20 cellular contexts compared by ENCODE assay signal in the genomic region with DNA sequence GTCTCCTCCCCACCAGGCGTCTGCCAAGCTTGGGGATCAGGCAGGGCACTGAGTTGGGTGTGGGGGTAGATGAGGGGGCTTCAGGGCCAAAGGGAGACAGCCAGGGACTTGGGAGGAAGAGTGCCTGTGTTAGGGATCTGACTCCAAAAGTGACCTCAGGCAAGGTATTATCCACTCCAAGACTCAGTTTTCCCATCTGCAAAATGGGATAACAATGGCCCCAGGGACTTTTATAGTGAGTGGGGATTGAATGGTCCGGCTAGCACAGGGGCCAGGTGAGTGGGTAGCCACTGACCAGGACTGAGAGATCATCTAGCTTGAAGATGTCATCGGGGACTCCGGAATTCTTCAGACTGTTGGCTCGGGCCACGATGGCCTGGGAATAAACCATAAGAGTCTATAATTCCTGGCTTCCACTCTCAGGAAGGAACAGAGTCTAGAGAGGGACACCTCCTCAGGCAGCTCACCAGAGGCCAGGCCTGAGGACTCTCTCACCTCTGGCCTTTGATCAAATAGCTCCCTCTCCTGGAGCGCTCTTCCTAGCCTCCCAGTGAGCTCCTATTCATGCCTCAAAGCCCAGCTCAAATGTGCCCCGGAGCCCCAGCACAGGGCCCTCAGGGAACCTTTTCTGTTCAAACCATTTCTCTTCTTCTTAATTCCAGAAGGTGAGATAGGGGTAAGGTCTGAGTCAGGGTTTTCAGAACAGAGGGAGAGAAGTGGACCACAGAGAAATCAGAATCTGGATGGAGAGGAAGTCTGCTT. TPM values are rescaled to one million over a fixed set of nuclear protein-coding genes. Genes with fewer than 3 reads are reported as not detected.
DNase-seq lines count a peak whose midpoint lies in the region; ATAC-seq and TF ChIP-seq lines count a peak whose summit lies in the region.
"Had no signal": no experiment of that assay in that cellular context is flagged by ENCODE, and none has a peak within 500 bp of the region (broad histone marks: within the 10 kb centered on the region; RNA-seq: fewer than 3 reads in every experiment).

No MANE protein-coding gene starts in this region.

- H3K4me3 ChIP-seq in SK-N-SH (ENCODE audit: low read depth in 2 of 2, low read length in 1 of 2) (no peak overlapping the region), HEK293 (ENCODE audit: low read depth, low read length) (no peak overlapping the region), psoas muscle (no peak overlapping the region)
- H3K4me3 ChIP-seq: BLaER1, GM12878 had no signal

- peaks cover 36% of the 10 kb centered on the region for H3K79me2 ChIP-seq in SK-N-SH (ENCODE audit: insufficient read depth)

- no peak for TF ChIP-seq RAD21 in SK-N-SH (IDR thresholded peaks at IDR 0.05; ENCODE audit: low read length)

- peaks cover 5% of the 10 kb centered on the region for H3F3A ChIP-seq in SK-N-SH (replicated peaks; ENCODE audit: insufficient read depth)

- no peak overlapping the region for H2AFZ ChIP-seq in SK-N-SH (ENCODE audit: low read depth)

- peak overlapping the region; percentile 25 for H3K27ac Mint-ChIP-seq in central memory CD8-positive, alpha-beta T cell (ENCODE audit: low read depth)

- no peak overlapping the region for H3K9ac ChIP-seq in SK-N-SH
- H3K9ac ChIP-seq: BLaER1 had no signal

- peaks cover 38% of the 10 kb centered on the region for H3K36me3 Mint-ChIP-seq in central memory CD8-positive, alpha-beta T cell (ENCODE audit: insufficient read depth)

- H3K4me1 Mint-ChIP-seq in central memory CD8-positive, alpha-beta T cell = peaks cover 21% of the 10 kb centered on the region

- POLR2A ChIA-PET in SK-N-SH (lab: Yijun Ruan, JAX) (no interaction called here), HEK293 (lab: Yijun Ruan, JAX) (no interaction called here)

- H3K36me3 ChIP-seq in SK-N-SH (replicated peaks in 1 of 2; ENCODE audit: control insufficient read depth in 1 of 2, insufficient read depth in 2 of 2, low read length in 1 of 2) (peaks cover 22 to 61% of the 10 kb centered on the region in 2 experiments), HEK293 (ENCODE audit: control insufficient read depth in 2 of 2, insufficient read depth in 1 of 2, low read length in 2 of 2) (peaks cover 9 to 71% of the 10 kb centered on the region in 2 experiments), psoas muscle (ENCODE audit: insufficient read depth in 1 of 2, low read depth in 1 of 2) (peaks cover 4 to 69% of the 10 kb centered on the region in 2 donors)

- no peaks in the 10 kb centered on the region for H3K27me3 Mint-ChIP-seq in central memory CD8-positive, alpha-beta T cell

- H3K9me3 ChIP-seq in SK-N-SH = no peaks in the 10 kb centered on the region
- no peaks in the 10 kb centered on the region for H3K9me3 ChIP-seq in HEK293 (ENCODE audit: control insufficient read depth, insufficient read depth, low read depth, low read length)
- H3K9me3 ChIP-seq in psoas muscle = no peaks in the 10 kb centered on the region
- H3K9me3 ChIP-seq: BLaER1 had no signal

- no peak overlapping the region for H3K27ac ChIP-seq in SK-N-SH (ENCODE audit: low read depth in 2 of 2, low read length in 1 of 2)
- no peak overlapping the region for H3K27ac ChIP-seq in HEK293 (ENCODE audit: extremely low read depth, low read depth, low read length)
- peak overlapping the region; percentile 100 for H3K27ac ChIP-seq in psoas muscle
- H3K27ac ChIP-seq: 22Rv1, BLaER1 had no signal

- no peak for TF ChIP-seq EP300 in SK-N-SH (IDR thresholded peaks at IDR 0.05; ENCODE audit: borderline replicate concordance in 1 of 2, low read depth in 1 of 2, low read length in 1 of 2)

- H3K4me2 ChIP-seq in SK-N-SH = no peak overlapping the region
- H3K4me2 ChIP-seq: BLaER1 had no signal

- no peak overlapping the region for H3K4me3 Mint-ChIP-seq in central memory CD8-positive, alpha-beta T cell

- H3K27me3 ChIP-seq in SK-N-SH (ENCODE audit: insufficient read depth) = no peaks in the 10 kb centered on the region
- H3K27me3 ChIP-seq in psoas muscle (ENCODE audit: insufficient read depth in 3 of 3, low read length in 2 of 3) = no peaks in the 10 kb centered on the region
- H3K27me3 ChIP-seq: BLaER1 had no signal

- H3K4me1 ChIP-seq in SK-N-SH (ENCODE audit: control insufficient read depth in 1 of 2, insufficient read depth in 2 of 2, low read depth in 1 of 2, low read length in 1 of 2) = peaks cover 0 to 22% of the 10 kb centered on the region in 2 experiments; a peak in 1 of 4 replicates
- H3K4me1 ChIP-seq in HEK293 (ENCODE audit: control insufficient read depth, insufficient read depth, low read length) = peaks cover 12% of the 10 kb centered on the region
- H3K4me1 ChIP-seq in psoas muscle = peaks cover 34% of the 10 kb centered on the region

- H4K20me1 ChIP-seq in SK-N-SH (ENCODE audit: insufficient read depth) = peaks cover 36% of the 10 kb centered on the region

- no peaks in the 10 kb centered on the region for H3K9me3 Mint-ChIP-seq in central memory CD8-positive, alpha-beta T cell

- no peak for DNase-seq in SK-N-SH
- no peak for DNase-seq in central memory CD8-positive, alpha-beta T cell (ENCODE audit: low spot score in 2 of 2)
- no peak for DNase-seq in psoas muscle
- no peak for DNase-seq in Right ventricle myocardium inferior (ENCODE audit: missing footprints)
- DNase-seq in HPDE6-E6E7 (ENCODE audit: extremely low spot score) = no peak
- DNase-seq in SIG-M5 (lab: John Stamatoyannopoulos, UW) = no peak
- DNase-seq: DND-41, GDM1, GOT3, Kasumi-1, MM.1S, NCI-H1092 treated with DMSO at 0.1 percent for 48 hours, NCI-H2107, NCI-H226, NCI-H524 treated with DMSO at 0.1 percent for 48 hours had no signal

- TF ChIP-seq CTCF in SK-N-SH (IDR thresholded peaks at IDR 0.05) = no peak
- no peak for TF ChIP-seq CTCF in HEK293 (tag by site-specific recombination; IDR thresholded peaks at IDR 0.05)
- TF ChIP-seq CTCF in psoas muscle (IDR thresholded peaks at IDR 0.05) = no peak

- CTCF ChIA-PET in SK-N-SH (lab: Yijun Ruan, JAX) (interaction anchor here (1.0 kb wide), 1 partner anchor 38 kb away, joined by 3 read pairs; no protein-coding TSS in a partner anchor), HEK293 (lab: Yijun Ruan, JAX) (interaction anchor here (0.8 to 1.3 kb wide), 3 partner anchors 13 to 94 kb away, joined by 3 read pairs; no protein-coding TSS in a partner anchor)

- intact Hi-C loops in psoas muscle (cut with DNase I) (loop anchor here in 1 of 2 donors (5.0 kb wide), 1 partner anchor 62 kb away; a partner anchor contains a TSS), Right ventricle myocardium inferior (cut with DNase I) (no loop called here)

- H3K9me2 ChIP-seq in SK-N-SH = no peaks in the 10 kb centered on the region

- ATAC-seq in SK-N-SH treated with all-trans-retinoic acid at 6 μM for 48 hours (no peak), psoas muscle (no peak), Right ventricle myocardium inferior (no peak)
- no peak for ATAC-seq in central memory CD8-positive, alpha-beta T cell (replicated peaks; ENCODE audit: extremely low read depth, poor library complexity, severe bottlenecking)
- ATAC-seq: GM12878 had no signal

- WGBS in SK-N-SH (ENCODE audit: low lambda C conversion rate) = 97% methylated on average over 8 of the region's 8 CpGs
- WGBS in psoas muscle, 3 donors = 86 to 91% (median 87%) methylated on average over 8 of the region's 8 CpGs

TF ChIP-seq in SK-N-SH treated with all-trans-retinoic acid at 6 μM for 48 hours, 23 proteins besides CTCF, POLR2A, EP300 and RAD21:
- TF ChIP-seq OSR1 (CRISPR knock-in tag; IDR thresholded peaks at IDR 0.05) (no peak), ZFP3 (CRISPR knock-in tag; IDR thresholded peaks at IDR 0.05) (peak; percentile 99)

TF ChIP-seq in SK-N-SH, 30 proteins besides CTCF, POLR2A, EP300 and RAD21 (continues in another document):
- TF ChIP-seq FOXM1 (IDR thresholded peaks at IDR 0.05; ENCODE audit: low read depth) (no peak), NRF1 (IDR thresholded peaks at IDR 0.05; ENCODE audit: low read depth, low read length) (no peak)

TF ChIP-seq in HEK293, 187 proteins besides CTCF, POLR2A, EP300 and RAD21:
- TF ChIP-seq, protein P1, sequence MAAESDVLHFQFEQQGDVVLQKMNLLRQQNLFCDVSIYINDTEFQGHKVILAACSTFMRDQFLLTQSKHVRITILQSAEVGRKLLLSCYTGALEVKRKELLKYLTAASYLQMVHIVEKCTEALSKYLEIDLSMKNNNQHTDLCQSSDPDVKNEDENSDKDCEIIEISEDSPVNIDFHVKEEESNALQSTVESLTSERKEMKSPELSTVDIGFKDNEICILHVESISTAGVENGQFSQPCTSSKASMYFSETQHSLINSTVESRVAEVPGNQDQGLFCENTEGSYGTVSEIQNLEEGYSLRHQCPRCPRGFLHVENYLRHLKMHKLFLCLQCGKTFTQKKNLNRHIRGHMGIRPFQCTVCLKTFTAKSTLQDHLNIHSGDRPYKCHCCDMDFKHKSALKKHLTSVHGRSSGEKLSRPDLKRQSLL (tag by site-specific recombination; IDR thresholded peaks at IDR 0.05) = no peak
- TF ChIP-seq ZFP3 (tag by site-specific recombination; IDR thresholded peaks at IDR 0.05; ENCODE audit: low read depth) = peak; percentile 93

RNA-seq across cellular contexts. Expression of a gene that starts 3.5 kb away (rescaled TPM):
- polyA plus RNA-seq in SK-N-SH (2012; rRNA removed) (244 and 254 TPM in 2 replicates), psoas muscle (100 to 1,000 TPM; 379 to 491 (median 476) TPM)
- 83.4 and 117 TPM in 2 replicates for polyA plus RNA-seq in SK-N-SH (2012; cell fraction: cytosol; rRNA removed)
- polyA plus RNA-seq in SK-N-SH (2012; cell fraction: nucleus; rRNA removed) = 1,164 and 1,190 TPM in 2 replicates
- total RNA-seq in psoas muscle (100 to 1,000 TPM; 517 to 816 (median 599) TPM), Right ventricle myocardium inferior (299 TPM)

RNA-seq across cellular contexts. Expression of a gene that starts 5.4 kb away (rescaled TPM):
- polyA plus RNA-seq in SK-N-SH (2012; rRNA removed) (12.7 and 16.8 TPM in 2 replicates), psoas muscle (10 to 100 TPM in 2 of 3 donors, 1 to 10 TPM in 1; 8.1 to 18.4 (median 11.6) TPM)
- 4.5 and 8.3 TPM in 2 replicates for polyA plus RNA-seq in SK-N-SH (2012; cell fraction: cytosol; rRNA removed)
- polyA plus RNA-seq in SK-N-SH (2012; cell fraction: nucleus; rRNA removed) = 34.8 and 53.1 TPM in 2 replicates
- total RNA-seq in psoas muscle (10 to 100 TPM; 14.3 to 28.4 (median 22.0) TPM), Right ventricle myocardium inferior (31.3 TPM)

RNA-seq across cellular contexts. Expression of a gene that starts 29.6 kb away (rescaled TPM):
- polyA plus RNA-seq in SK-N-SH (2012; rRNA removed) (29.5 and 31.4 TPM in 2 replicates), psoas muscle (1 to 10 TPM; 5.1 to 9.5 (median 6.2) TPM)
- polyA plus RNA-seq in SK-N-SH (2012; cell fraction: cytosol; rRNA removed) = 10.7 and 20.6 TPM in 2 replicates
- polyA plus RNA-seq in SK-N-SH (2012; cell fraction: nucleus; rRNA removed) = 45.7 and 48.1 TPM in 2 replicates
- total RNA-seq in psoas muscle (1 to 10 TPM; 6.6 to 9.4 (median 8.5) TPM), Right ventricle myocardium inferior (8.4 TPM)

RNA-seq across cellular contexts. Expression of a gene that starts 59.7 kb away (rescaled TPM):
- 14.4 and 14.7 TPM in 2 replicates for polyA plus RNA-seq in SK-N-SH (2012; rRNA removed)
- 10.9 and 11.6 TPM in 2 replicates for polyA plus RNA-seq in SK-N-SH (2012; cell fraction: cytosol; rRNA removed)
- polyA plus RNA-seq in SK-N-SH (2012; cell fraction: nucleus; rRNA removed) = 35.2 and 36.3 TPM in 2 replicates
- total RNA-seq in psoas muscle = 10 to 100 TPM in 3 of 4 donors, 1 to 10 TPM in 1; 8.8 to 21.3 (median 14.1) TPM
- 10 to 100 TPM; 10.5 to 24.3 (median 13.6) TPM for polyA plus RNA-seq in psoas muscle
- total RNA-seq in Right ventricle myocardium inferior = 10.4 TPM
